In the genomic region with DNA sequence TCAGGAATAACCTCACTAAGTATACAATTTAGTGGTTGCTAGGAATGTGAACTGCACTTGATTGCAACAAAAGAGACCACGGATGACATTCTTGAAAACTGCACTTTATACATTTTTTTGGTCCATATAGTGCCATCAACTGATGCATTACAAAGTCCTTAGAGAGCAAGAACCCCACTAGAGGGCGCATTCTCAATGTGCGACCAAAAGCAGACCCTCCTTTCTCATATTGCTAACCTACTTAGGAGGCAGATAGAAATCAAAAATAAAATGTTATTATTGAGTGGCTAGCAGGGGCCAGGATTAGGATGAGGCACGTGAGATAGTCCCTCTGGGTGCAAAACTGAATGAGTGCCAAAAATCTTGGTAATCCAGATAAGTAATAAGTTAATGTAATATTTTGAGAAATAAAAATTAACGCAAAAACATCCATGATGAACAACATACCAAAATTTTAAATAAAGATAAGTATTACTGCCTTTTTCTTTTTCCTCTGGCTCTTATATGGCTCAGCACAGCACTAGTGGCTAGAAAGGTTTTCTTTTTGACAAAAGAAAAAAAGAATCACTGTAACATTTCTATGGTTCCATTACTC, we compare ENCODE assay signal across 8 cellular contexts.
DNase-seq lines count a peak whose midpoint lies in the region; ATAC-seq and TF ChIP-seq lines count a peak whose summit lies in the region.

No MANE protein-coding gene starts in this region.

- intact Hi-C loops in posterior vena cava (cut with DNase I), result no loop called here

- no peaks in the 10 kb centered on the region for H3K36me3 Mint-ChIP-seq in activated naive CD8-positive, alpha-beta T cell treated with anti-CD3 and anti-CD28 coated beads, Interleukin-2, amount 50 U/mL, for 24 hours (ENCODE audit: low read depth)
- H3K36me3 Mint-ChIP-seq in activated naive CD8-positive, alpha-beta T cell treated with anti-CD3 and anti-CD28 coated beads for 36 hours, result no peaks in the 10 kb centered on the region

- H3K4me3 Mint-ChIP-seq in activated naive CD8-positive, alpha-beta T cell treated with anti-CD3 and anti-CD28 coated beads, Interleukin-2, amount 50 U/mL, for 24 hours, result no peak overlapping the region
- H3K4me3 Mint-ChIP-seq in activated naive CD8-positive, alpha-beta T cell treated with anti-CD3 and anti-CD28 coated beads for 36 hours, result no peak overlapping the region

- no peaks in the 10 kb centered on the region for H3K4me1 ChIP-seq in smooth muscle cell (ENCODE audit: low read depth)

- no peaks in the 10 kb centered on the region for H4K20me1 ChIP-seq in smooth muscle cell (ENCODE audit: low read depth)

- no peak overlapping the region for H3K9ac ChIP-seq in smooth muscle cell (ENCODE audit: low read depth)

- no peaks in the 10 kb centered on the region for H3K9me3 Mint-ChIP-seq in activated naive CD8-positive, alpha-beta T cell treated with anti-CD3 and anti-CD28 coated beads, Interleukin-2, amount 50 U/mL, for 24 hours
- H3K9me3 Mint-ChIP-seq in activated naive CD8-positive, alpha-beta T cell treated with anti-CD3 and anti-CD28 coated beads for 36 hours, result no peaks in the 10 kb centered on the region

- H3F3A ChIP-seq in smooth muscle cell (ENCODE audit: low read depth), result no peaks in the 10 kb centered on the region

- H3K27ac Mint-ChIP-seq in activated naive CD8-positive, alpha-beta T cell treated with anti-CD3 and anti-CD28 coated beads, Interleukin-2, amount 50 U/mL, for 24 hours, result no peak overlapping the region
- no peak overlapping the region for H3K27ac Mint-ChIP-seq in activated naive CD8-positive, alpha-beta T cell treated with anti-CD3 and anti-CD28 coated beads for 36 hours

- H3K27me3 Mint-ChIP-seq in activated naive CD8-positive, alpha-beta T cell treated with anti-CD3 and anti-CD28 coated beads, Interleukin-2, amount 50 U/mL, for 24 hours, result peaks cover 5% of the 10 kb centered on the region
- peaks cover 5% of the 10 kb centered on the region for H3K27me3 Mint-ChIP-seq in activated naive CD8-positive, alpha-beta T cell treated with anti-CD3 and anti-CD28 coated beads for 36 hours

- H3K4me1 Mint-ChIP-seq in activated naive CD8-positive, alpha-beta T cell treated with anti-CD3 and anti-CD28 coated beads, Interleukin-2, amount 50 U/mL, for 24 hours, result no peaks in the 10 kb centered on the region
- no peaks in the 10 kb centered on the region for H3K4me1 Mint-ChIP-seq in activated naive CD8-positive, alpha-beta T cell treated with anti-CD3 and anti-CD28 coated beads for 36 hours

- peak; percentile 33 for DNase-seq in activated naive CD8-positive, alpha-beta T cell treated with anti-CD3 and anti-CD28 coated beads, Interleukin-2, amount 50 U/mL, for 24 hours
- DNase-seq in activated naive CD8-positive, alpha-beta T cell treated with anti-CD3 and anti-CD28 coated beads for 36 hours, result no peak
- DNase-seq in HL-60 (ENCODE audit: low read depth in 1 of 2, low spot score in 1 of 2) (peak; percentile 12 to 34), SHP77 (lab: John Stamatoyannopoulos, UW) (peak; percentile 36 to 60), fibroblast of mammary gland (ENCODE audit: low read depth) (peak; percentile 66), smooth muscle cell (lab: John Stamatoyannopoulos, UW; ENCODE audit: unreplicated experiment) (peak; percentile 3), posterior vena cava (ENCODE audit: low spot score) (no peak)

- H3K4me2 ChIP-seq in smooth muscle cell, result no peak overlapping the region

- 26% methylated on average over 5 of the region's 5 CpGs for WGBS in smooth muscle cell (ENCODE audit: low lambda C conversion rate)

- H3K27me3 ChIP-seq in HL-60 (ENCODE audit: insufficient read depth, poor library complexity, severe bottlenecking) (no peaks in the 10 kb centered on the region), smooth muscle cell (ENCODE audit: low read depth) (no peaks in the 10 kb centered on the region)

- no peaks in the 10 kb centered on the region for H3K36me3 ChIP-seq in smooth muscle cell (ENCODE audit: low read depth)

- H3K4me3 ChIP-seq in HL-60 (replicated peaks; ENCODE audit: insufficient read depth, low read length) (no peak overlapping the region), fibroblast of mammary gland (ENCODE audit: control insufficient read depth, low read depth, low read length) (no peak overlapping the region), smooth muscle cell (no peak overlapping the region)

- peak; percentile 57 for TF ChIP-seq CTCF in HL-60 (IDR thresholded peaks at IDR 0.05; ENCODE audit: insufficient read depth, low read length)
- peak; percentile 90 for TF ChIP-seq CTCF in fibroblast of mammary gland (conservative IDR thresholded peaks at IDR 0.05; ENCODE audit: control insufficient read depth, insufficient read depth, low read depth, low read length)
- TF ChIP-seq CTCF in smooth muscle cell (IDR thresholded peaks at IDR 0.05; ENCODE audit: borderline replicate concordance, insufficient read depth, poor library complexity, severe bottlenecking), result peak; percentile 79

- no peak overlapping the region for H2AFZ ChIP-seq in smooth muscle cell (ENCODE audit: low read depth)

- H3K79me2 ChIP-seq in smooth muscle cell (ENCODE audit: low read depth), result no peaks in the 10 kb centered on the region

- H3K9me3 ChIP-seq in smooth muscle cell (replicated peaks; ENCODE audit: low read depth), result no peaks in the 10 kb centered on the region

- H3K27ac ChIP-seq in HL-60 (replicated peaks) (no peak overlapping the region), smooth muscle cell (ENCODE audit: low read depth) (no peak overlapping the region)

- ATAC-seq in activated naive CD8-positive, alpha-beta T cell treated with anti-CD3 and anti-CD28 coated beads, Interleukin-2, amount 50 U/mL, for 24 hours, result peak; percentile 36
- peak; percentile 86 for ATAC-seq in GM21381 (IDR thresholded peaks at IDR 0.05; ENCODE audit: unreplicated experiment)

Comparison
In these comparisons a context has a peak if more than half of its experiments do, and no peak if none do; other contexts are left out.
1. DNase-seq: peak in activated naive CD8-positive, alpha-beta T cell treated with anti-CD3 and anti-CD28 coated beads, Interleukin-2, amount 50 U/mL, for 24 hours (single experiment), HL-60 (2 of 2), SHP77 (2 of 2), fibroblast of mammary gland (single experiment) and smooth muscle cell (single experiment); none in activated naive CD8-positive, alpha-beta T cell treated with anti-CD3 and anti-CD28 coated beads for 36 hours (single experiment) and posterior vena cava (single experiment).
2. Peak in every context shown above with its lines, with median percentiles within 50 percentile points of each other: CTCF ChIP-seq.